11 cellular contexts compared by ENCODE assay signal in genomic region chr10:93383562-93383981, GRCh38.
DNase-seq lines count a peak whose midpoint lies in the region; ATAC-seq and TF ChIP-seq lines count a peak whose summit lies in the region.
"Had no signal": no experiment of that assay in that cellular context is flagged by ENCODE, and none has a peak within 500 bp of the region (broad histone marks: within the 10 kb centered on the region; RNA-seq: fewer than 3 reads in every experiment).

No MANE protein-coding gene starts in this region.

- H3K36me3 ChIP-seq in left lung = peaks cover 0 to 61% of the 10 kb centered on the region in 2 donors
- H3K36me3 ChIP-seq: BE2C had no signal

- CTCF ChIA-PET in MCF 10A (lab: Yijun Ruan, JAX) = interaction anchor here (0.6 to 18.1 kb wide), 5 partner anchors 58 to 420 kb away, joined by 3 to 498 read pairs (median 5); partner anchors contain the start of gene MYOF

- H3K36me3 Mint-ChIP-seq in MCF 10A (ENCODE audit: insufficient read depth, unreplicated experiment) = peaks cover 72% of the 10 kb centered on the region

- no peak overlapping the region for H3K4me3 ChIP-seq in left lung
- H3K4me3 ChIP-seq: dorsolateral prefrontal cortex had no signal

- H3K4me3 Mint-ChIP-seq in MCF 10A (ENCODE audit: unreplicated experiment) = peak overlapping the region; percentile 45

- no peaks in the 10 kb centered on the region for H3K9me3 Mint-ChIP-seq in MCF 10A (ENCODE audit: unreplicated experiment)

- BruUV-seq in MCF 10A (replicated peaks; lab: Mats Ljungman, UMichigan) = TSS peak; percentile 28

- DNase-seq in left cardiac atrium (no peak), cardiac septum (ENCODE audit: low spot score) (no peak), MCF 10A (ENCODE audit: unreplicated experiment) (peak; percentile 49), left lung (no peak), nucleus accumbens (lab: John Stamatoyannopoulos, UW) (no peak), NCI-H146 treated with DMSO at 0.1 percent for 48 hours (lab: John Stamatoyannopoulos, UW; ENCODE audit: unreplicated experiment) (no peak), NCI-H446 (lab: John Stamatoyannopoulos, UW) (no peak)
- no peak for DNase-seq in activated CD8-positive, alpha-beta memory T cell treated with anti-CD3 and anti-CD28 coated beads for 24 hours
- DNase-seq: BE2C had no signal

- POLR2A ChIA-PET in MCF 10A (lab: Yijun Ruan, JAX) = interaction anchor here (0.8 to 14.8 kb wide), 17 partner anchors 9 to 117 kb away, joined by 3 to 371 read pairs (median 8); partner anchors contain the start of gene MYOF

- no peaks in the 10 kb centered on the region for H3K9me3 ChIP-seq in left lung
- H3K9me3 ChIP-seq: BE2C had no signal

- H3K27me3 Mint-ChIP-seq in MCF 10A (ENCODE audit: insufficient read depth, unreplicated experiment) = no peaks in the 10 kb centered on the region

- H3K27ac Mint-ChIP-seq in MCF 10A (ENCODE audit: low read depth, unreplicated experiment) = peak overlapping the region; percentile 85

- H3K4me1 Mint-ChIP-seq in MCF 10A (ENCODE audit: insufficient read depth, unreplicated experiment) = peaks cover 41% of the 10 kb centered on the region

- ATAC-seq in left cardiac atrium (peak; percentile 42 to 50), left lung (peak; percentile 30)
- ATAC-seq: HepG2 had no signal

- intact Hi-C loops in left cardiac atrium (cut with DNase I) = no loop called here
- intact Hi-C loops in cardiac septum (cut with DNase I) = no loop called here
- intact Hi-C loops in MCF 10A (cut with micrococcal nuclease) = no loop called here
- intact Hi-C loops in left lung (cut with DNase I) = no loop called here

- no peak overlapping the region for H3K27ac ChIP-seq in left lung

- TF ChIP-seq CTCF in MCF 10A (IDR thresholded peaks at IDR 0.05; ENCODE audit: unreplicated experiment) = no peak
- no peak for TF ChIP-seq CTCF in left lung (IDR thresholded peaks at IDR 0.05)

- H3K4me1 ChIP-seq in left lung = peaks cover 0 to 36% of the 10 kb centered on the region in 2 donors
- H3K4me1 ChIP-seq: BE2C had no signal

- no peaks in the 10 kb centered on the region for H3K27me3 ChIP-seq in left lung
